8 cellular contexts compared by ENCODE assay signal in genomic region chr21:5013455-5014304, GRCh38.
DNase-seq lines count a peak whose midpoint lies in the region; ATAC-seq, FAIRE-seq and TF ChIP-seq lines count a peak whose summit lies in the region.
"Not testable (repeated sequence)": the region's sequence is repeated elsewhere in the genome, so short reads cannot be mapped to it uniquely, and the experiment has no call there.

No MANE protein-coding gene starts in this region.

- H3F3A ChIP-seq in PC-3 (ENCODE audit: low read length, unreplicated experiment) = not testable (repeated sequence)

- CTCF ChIA-PET in PC-3 (lab: Charles Lee); K562 (lab: Yijun Ruan, JAX; ENCODE audit: low intra/inter-chr PET ratio); HepG2 (lab: Yijun Ruan, JAX; ENCODE audit: low intra/inter-chr PET ratio, low total read pairs): not testable (repeated sequence)

- H3K36me3 ChIP-seq in PC-3 (ENCODE audit: low read depth, low read length); K562 (ENCODE audit: control insufficient read depth, insufficient read depth, low read length); HepG2 (replicated peaks in 1 of 2; ENCODE audit: control insufficient read depth in 1 of 2, insufficient read depth in 2 of 2, low read length in 2 of 2); mucosa of descending colon (ENCODE audit: low read depth); psoas muscle (ENCODE audit: insufficient read depth in 1 of 2, low read depth in 1 of 2); upper lobe of right lung: not testable (repeated sequence)

- FAIRE-seq in K562 (lab: Jason Lieb, UNC); HepG2 (lab: Jason Lieb, UNC): not testable (repeated sequence)

- in situ Hi-C loops in K562 (cut with MboI); HepG2 (cut with HindIII; ENCODE audit: extremely low pct_ligation_motif_present, low pct_unique_long_range_greater_than_20kb): not testable (repeated sequence)

- not testable (repeated sequence) for H3K27me3 ChIP-seq in PC-3 (ENCODE audit: low read length); K562 (ENCODE audit: control insufficient read depth in 2 of 2, insufficient read depth in 2 of 2, low read length in 2 of 2); HepG2 (ENCODE audit: control insufficient read depth in 1 of 2, insufficient read depth in 2 of 2, low read length in 2 of 2); psoas muscle (ENCODE audit: insufficient read depth in 3 of 3, low read length in 2 of 3); upper lobe of right lung

- H3K4me1 ChIP-seq in PC-3 (ENCODE audit: insufficient read depth, low read length); K562 (replicated peaks in 1 of 2; ENCODE audit: control insufficient read depth in 2 of 2, insufficient read depth in 2 of 2, low read length in 2 of 2); HepG2 (ENCODE audit: insufficient read depth, low read length); mucosa of descending colon (ENCODE audit: low read depth); psoas muscle; upper lobe of right lung: not testable (repeated sequence)

- H2AFZ ChIP-seq in PC-3 (ENCODE audit: low read length); K562 (ENCODE audit: low read depth, low read length); HepG2 (ENCODE audit: low read length): not testable (repeated sequence)

- not testable (repeated sequence) for H3K9ac ChIP-seq in PC-3 (ENCODE audit: low read length); K562 (ENCODE audit: insufficient read depth in 1 of 2, low read depth in 2 of 2, low read length in 2 of 2); HepG2 (ENCODE audit: insufficient read depth, low read depth, low read length)

- H4K20me1 ChIP-seq in PC-3 (ENCODE audit: low read length); K562 (replicated peaks; ENCODE audit: control insufficient read depth, insufficient read depth, low read length); HepG2 (ENCODE audit: insufficient read depth, low read length): not testable (repeated sequence)

- H3K4me2 ChIP-seq in PC-3 (ENCODE audit: low read length); K562 (ENCODE audit: insufficient read depth, low read length); HepG2 (ENCODE audit: low read depth, low read length): not testable (repeated sequence)

- not testable (repeated sequence) for TF ChIP-seq RAD21 in K562 (CRISPR knock-in tag; conservative IDR thresholded peaks at IDR 0.05 in 1 of 2, IDR thresholded peaks at IDR 0.05 in 1 of 2); HepG2 (CRISPR knock-in tag; IDR thresholded peaks at IDR 0.05)

- DNase-seq in PC-3; K562 (ENCODE audit: extremely low read depth in 1 of 4, low spot score in 3 of 4); Right ventricle myocardium superior; left colon; HepG2 (ENCODE audit: low spot score); mucosa of descending colon; psoas muscle; upper lobe of right lung: not testable (repeated sequence)

- H3K79me2 ChIP-seq in PC-3 (ENCODE audit: low read length); K562 (ENCODE audit: control insufficient read depth, insufficient read depth, low read length); HepG2 (ENCODE audit: insufficient read depth, low read length): not testable (repeated sequence)

- not testable (repeated sequence) for TF ChIP-seq POLR2A in K562 (conservative IDR thresholded peaks at IDR 0.05); HepG2 (IDR thresholded peaks at IDR 0.05; ENCODE audit: insufficient read depth in 1 of 2, low read depth in 2 of 2, low read length in 2 of 2)

- TF ChIP-seq EP300 in K562 (IDR thresholded peaks at IDR 0.05; ENCODE audit: low read length); HepG2 (IDR thresholded peaks at IDR 0.05; ENCODE audit: low read depth in 2 of 2, low read length in 2 of 2); HepG2 (CRISPR knock-in tag; IDR thresholded peaks at IDR 0.05; ENCODE audit: borderline replicate concordance): not testable (repeated sequence)

- not testable (repeated sequence) for TF ChIP-seq CTCF in PC-3 (conservative IDR thresholded peaks at IDR 0.05; ENCODE audit: low read depth, low read length); K562 (IDR thresholded peaks at IDR 0.05 in 2 of 3, conservative IDR thresholded peaks at IDR 0.05 in 1 of 3; ENCODE audit: insufficient read depth in 2 of 3, low read depth in 1 of 3, low read length in 3 of 3); HepG2 (CRISPR knock-in tag; IDR thresholded peaks at IDR 0.05); mucosa of descending colon (IDR thresholded peaks at IDR 0.05); psoas muscle (IDR thresholded peaks at IDR 0.05); upper lobe of right lung (IDR thresholded peaks at IDR 0.05)

- WGBS in K562 (ENCODE audit: insufficient coverage, low coverage, missing lambda C conversion rate) = no CpG with 5 or more reads among the region's 33 CpGs
- no CpG with 5 or more reads among the region's 33 CpGs for WGBS in HepG2 (ENCODE audit: low lambda C conversion rate)
- WGBS in psoas muscle, 3 donors = no CpG with 5 or more reads among the region's 33 CpGs

- BruUV-seq in PC-3 (replicated peaks; lab: Mats Ljungman, UMichigan); K562 (replicated peaks; lab: Mats Ljungman, UMichigan); HepG2 (replicated peaks; lab: Mats Ljungman, UMichigan): not testable (repeated sequence)

- POLR2A ChIA-PET in PC-3 (lab: Charles Lee; ENCODE audit: unreplicated experiment); K562 (lab: Yijun Ruan, JAX); HepG2 (lab: Yijun Ruan, JAX): not testable (repeated sequence)

- intact Hi-C loops in PC-3 (cut with micrococcal nuclease); K562 (cut with micrococcal nuclease); Right ventricle myocardium superior (cut with DNase I); left colon (cut with DNase I, micrococcal nuclease); HepG2 (cut with micrococcal nuclease; ENCODE audit: unreplicated experiment); mucosa of descending colon (cut with DNase I, micrococcal nuclease); psoas muscle (cut with DNase I); upper lobe of right lung (cut with DNase I): not testable (repeated sequence)

- not testable (repeated sequence) for H3K9me1 ChIP-seq in K562 (ENCODE audit: control insufficient read depth, insufficient read depth, low read length)

- not testable (repeated sequence) for H3K9me3 ChIP-seq in PC-3 (ENCODE audit: low read length); K562 (replicated peaks; ENCODE audit: control insufficient read depth, insufficient read depth, low read depth, low read length); HepG2 (ENCODE audit: low read length); mucosa of descending colon; psoas muscle; upper lobe of right lung

- not testable (repeated sequence) for H3K4me3 ChIP-seq in PC-3 (ENCODE audit: low read length); K562; HepG2 (replicated peaks in 1 of 3; ENCODE audit: insufficient read depth in 1 of 3, low read depth in 2 of 3, low read length in 3 of 3); mucosa of descending colon; psoas muscle; upper lobe of right lung

- not testable (repeated sequence) for H3K27ac ChIP-seq in PC-3 (ENCODE audit: low read length); K562 (ENCODE audit: extremely low read depth, low read depth, low read length); HepG2 (ENCODE audit: extremely low read length, insufficient read depth, low read length); psoas muscle; upper lobe of right lung

- ATAC-seq in PC-3 (peak; percentile 69), K562 (peak; percentile 67; the same call in 2 of the 3 replicates), Right ventricle myocardium superior (ENCODE audit: poor library complexity) (peak; percentile 45), left colon (peak; percentile 67), HepG2 (peak; percentile 85), mucosa of descending colon (peak; percentile 50), psoas muscle (peak; percentile 65 to 83 (median 78)), upper lobe of right lung (peak; percentile 21)

- H3K9me2 ChIP-seq in PC-3 (replicated peaks; ENCODE audit: low read length) = not testable (repeated sequence)

Comparison
In these comparisons a context has a peak if more than half of its experiments do, and no peak if none do; other contexts are left out.
1. ATAC-seq: peak in every context shown above with its lines; median percentile 85 in HepG2; 78 in psoas muscle; 69 in PC-3; 67 in K562; 67 in left colon; 50 in mucosa of descending colon; 45 in Right ventricle myocardium superior; 21 in upper lobe of right lung.